Comparison of ENCODE assay signal across 8 cellular contexts in the genomic region with DNA sequence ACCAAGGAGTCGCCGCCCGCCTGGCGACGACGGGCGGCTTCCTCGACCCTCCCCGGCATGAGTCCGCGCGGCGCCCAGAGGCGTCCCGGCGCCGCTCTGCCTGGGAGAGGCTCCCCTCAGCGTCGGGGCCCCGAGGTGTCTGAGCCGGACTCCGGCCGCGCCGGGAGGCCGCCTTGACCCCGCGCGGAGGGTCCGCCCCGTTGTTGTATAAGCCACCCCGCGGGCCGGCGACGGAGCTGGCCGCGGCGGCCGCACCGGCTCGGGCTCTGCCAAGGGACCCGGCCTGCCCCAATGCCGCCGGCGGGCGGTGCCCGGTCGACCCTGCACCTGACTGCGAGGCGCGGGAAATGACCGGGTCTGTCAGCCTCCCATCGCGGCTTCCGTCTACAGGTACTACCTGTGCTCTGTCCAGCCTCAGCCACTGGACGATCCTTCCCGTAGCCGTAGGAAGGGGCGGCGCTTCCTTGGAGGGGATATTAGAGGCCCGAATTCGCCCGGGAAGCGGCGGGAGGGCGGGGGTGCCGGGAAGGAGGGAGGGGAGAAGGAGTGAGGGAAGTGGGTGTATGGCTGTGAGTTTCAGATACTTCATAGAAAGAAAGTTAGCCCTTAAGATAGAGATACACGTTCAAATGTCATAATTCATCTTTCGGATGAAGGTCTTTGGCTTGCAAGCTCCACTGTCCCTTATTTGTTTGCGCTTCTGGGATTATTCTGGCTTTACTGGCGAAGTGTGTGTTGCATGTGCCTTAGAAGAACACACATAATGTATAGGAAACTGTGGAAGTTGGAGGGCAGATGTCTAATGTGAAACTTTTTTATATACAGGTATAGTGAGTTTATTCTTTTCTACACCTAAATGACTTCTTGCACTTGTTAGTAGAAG. TPM values are rescaled to one million over a fixed set of nuclear protein-coding genes. Genes with fewer than 3 reads are reported as not detected.
A peak's percentile ranks its signal among the peaks of the same experiment; 100 is the strongest.
DNase-seq lines count a peak whose midpoint lies in the region; ATAC-seq, FAIRE-seq and TF ChIP-seq lines count a peak whose summit lies in the region.

No MANE protein-coding gene starts in this region.

- H3K4me3 Mint-ChIP-seq in WTC11 (peak overlapping the region; percentile 79), chondrocyte (ENCODE audit: unreplicated experiment) (peak overlapping the region; percentile 92)

- no peak for FAIRE-seq in H54 (lab: Jason Lieb, UNC)

- H3K4me3 ChIP-seq in MG63, result peak overlapping the region; percentile 57

- H3K27me3 Mint-ChIP-seq in WTC11 (ENCODE audit: low read depth) (peaks cover 5% of the 10 kb centered on the region), chondrocyte (ENCODE audit: low read depth) (no peaks in the 10 kb centered on the region)

- no peaks in the 10 kb centered on the region for H3K27me3 ChIP-seq in MG63

- H3K36me3 Mint-ChIP-seq in WTC11 (peaks cover 3% of the 10 kb centered on the region; the same call in 1 of the 2 replicates), chondrocyte (ENCODE audit: low read depth) (no peaks in the 10 kb centered on the region)

- no peaks in the 10 kb centered on the region for H3K36me3 ChIP-seq in MG63

- TF ChIP-seq POLR2A in H54 (IDR thresholded peaks at IDR 0.05; ENCODE audit: low read depth, low read length), result peak; percentile 41; the same call in 1 of the 2 replicates

- ATAC-seq in WTC11, result peak; percentile 69
- ATAC-seq in left colon, result peak; percentile 61

- no peaks in the 10 kb centered on the region for H3K9me3 ChIP-seq in MG63

- intact Hi-C loops in left colon (cut with DNase I, micrococcal nuclease), result loop anchor here in 1 of 2 donors (5.0 kb wide), 1 partner anchor 69 kb away; the partner anchor contains the start of gene ANO10

- TF ChIP-seq CTCF in WTC11 (IDR thresholded peaks at IDR 0.05), result no peak
- peak; percentile 9 for TF ChIP-seq CTCF in chondrocyte (IDR thresholded peaks at IDR 0.05)

- H3K9me3 Mint-ChIP-seq in WTC11, result no peaks in the 10 kb centered on the region; the same call in 1 of the 2 replicates
- no peaks in the 10 kb centered on the region for H3K9me3 Mint-ChIP-seq in chondrocyte (ENCODE audit: low read depth)

- CTCF ChIA-PET in WTC11 (lab: Charles Lee), result interaction anchor here (1.2 kb wide), 1 partner anchor 8 kb away, joined by 3 read pairs; no protein-coding TSS in a partner anchor

- H3K27ac Mint-ChIP-seq in WTC11 (peak overlapping the region; percentile 67), chondrocyte (ENCODE audit: unreplicated experiment) (peak overlapping the region; percentile 50)

- H3K4me1 Mint-ChIP-seq in WTC11, result peaks cover 52% of the 10 kb centered on the region
- H3K4me1 Mint-ChIP-seq in chondrocyte (ENCODE audit: low read depth), result peaks cover 30% of the 10 kb centered on the region

- peak; percentile 76 for DNase-seq in G401 (ENCODE audit: low spot score)
- DNase-seq in H54 (ENCODE audit: insufficient read length, low spot score), result peak; percentile 46
- DNase-seq in MG63, result peak; percentile 56
- peak; percentile 81 for DNase-seq in WTC11 (ENCODE audit: low spot score)
- no peak for DNase-seq in chondrocyte (ENCODE audit: low spot score)
- DNase-seq in left colon, result peak; percentile 85 to 89
- peak; percentile 40 to 53 for DNase-seq in stimulated activated CD4-positive, alpha-beta T cell treated with anti-CD3 and anti-CD28 coated beads, Interleukin-2, amount 100 ng/mL, for 24 hours
- DNase-seq in NCI-H1436 treated with DMSO at 0.1 percent for 48 hours (lab: John Stamatoyannopoulos, UW), result no peak

- in situ Hi-C loops in G401 (cut with HindIII; ENCODE audit: low sequenced_read_pairs), result no loop called here

- POLR2A ChIA-PET in WTC11 (lab: Charles Lee), result interaction anchor here (0.6 kb wide), 1 partner anchor 44 kb away, joined by 3 read pairs; no protein-coding TSS in a partner anchor

TF ChIP-seq in WTC11, 78 proteins besides CTCF, POLR2A, EP300 and RAD21:
- TF ChIP-seq CREM (CRISPR knock-in tag; IDR thresholded peaks at IDR 0.05) (no peak), SOX15 (CRISPR knock-in tag; IDR thresholded peaks at IDR 0.05) (no peak), ZNF263 (CRISPR knock-in tag; IDR thresholded peaks at IDR 0.05; ENCODE audit: low read depth) (0 out of 2 replicates have a peak, but pooled peaks have one; percentile 7), ATF1 (CRISPR knock-in tag; IDR thresholded peaks at IDR 0.05) (no peak), KAT7 (CRISPR knock-in tag; IDR thresholded peaks at IDR 0.05; ENCODE audit: borderline replicate concordance) (peak; percentile 2; the same call in 1 of the 2 replicates), TEAD1 (CRISPR knock-in tag; IDR thresholded peaks at IDR 0.05) (no peak), SMAD3 (CRISPR knock-in tag; IDR thresholded peaks at IDR 0.05; ENCODE audit: borderline replicate concordance) (0 out of 2 replicates have a peak, but pooled peaks have one; percentile 19), TCF7 (CRISPR knock-in tag; IDR thresholded peaks at IDR 0.05; ENCODE audit: low read depth) (no peak)
- TF ChIP-seq, protein P1, sequence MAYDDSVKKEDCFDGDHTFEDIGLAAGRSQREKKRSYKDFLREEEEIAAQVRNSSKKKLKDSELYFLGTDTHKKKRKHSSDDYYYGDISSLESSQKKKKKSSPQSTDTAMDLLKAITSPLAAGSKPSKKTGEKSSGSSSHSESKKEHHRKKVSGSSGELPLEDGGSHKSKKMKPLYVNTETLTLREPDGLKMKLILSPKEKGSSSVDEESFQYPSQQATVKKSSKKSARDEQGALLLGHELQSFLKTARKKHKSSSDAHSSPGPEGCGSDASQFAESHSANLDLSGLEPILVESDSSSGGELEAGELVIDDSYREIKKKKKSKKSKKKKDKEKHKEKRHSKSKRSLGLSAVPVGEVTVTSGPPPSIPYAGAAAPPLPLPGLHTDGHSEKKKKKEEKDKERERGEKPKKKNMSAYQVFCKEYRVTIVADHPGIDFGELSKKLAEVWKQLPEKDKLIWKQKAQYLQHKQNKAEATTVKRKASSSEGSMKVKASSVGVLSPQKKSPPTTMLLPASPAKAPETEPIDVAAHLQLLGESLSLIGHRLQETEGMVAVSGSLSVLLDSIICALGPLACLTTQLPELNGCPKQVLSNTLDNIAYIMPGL (CRISPR knock-in tag; IDR thresholded peaks at IDR 0.05), result peak; percentile 52
- TF ChIP-seq, protein P2, sequence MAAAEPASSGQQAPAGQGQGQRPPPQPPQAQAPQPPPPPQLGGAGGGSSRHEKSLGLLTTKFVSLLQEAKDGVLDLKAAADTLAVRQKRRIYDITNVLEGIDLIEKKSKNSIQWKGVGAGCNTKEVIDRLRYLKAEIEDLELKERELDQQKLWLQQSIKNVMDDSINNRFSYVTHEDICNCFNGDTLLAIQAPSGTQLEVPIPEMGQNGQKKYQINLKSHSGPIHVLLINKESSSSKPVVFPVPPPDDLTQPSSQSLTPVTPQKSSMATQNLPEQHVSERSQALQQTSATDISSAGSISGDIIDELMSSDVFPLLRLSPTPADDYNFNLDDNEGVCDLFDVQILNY (CRISPR knock-in tag; IDR thresholded peaks at IDR 0.05), result peak; percentile 30; the same call in 1 of the 2 replicates

RNA-seq across cellular contexts. Expression of gene ABHD5, which starts 0.6 kb away (rescaled TPM):
- 20.9 and 25.3 TPM in 2 replicates for total RNA-seq in G401 (2014; rRNA removed; shearing (Covaris generic))
- total RNA-seq in MG63 (2014; rRNA removed; shearing (Covaris generic); ENCODE audit: low replicate concordance), result 15.3 and 20.9 TPM in 2 replicates
- total RNA-seq in WTC11 (2021) (9.5 to 11.3 TPM (median 10.9 TPM) in 3 replicates), chondrocyte (12.3 to 17.4 TPM (median 12.7 TPM) in 3 replicates), left colon (10 to 100 TPM; 23.9 to 39.0 TPM)

Comparison
In these comparisons a context has a peak if more than half of its experiments do, and no peak if none do; other contexts are left out.
1. DNase-seq: peak in G401 (single experiment), H54 (single experiment), MG63 (single experiment), WTC11 (single experiment), left colon (2 of 2) and stimulated activated CD4-positive, alpha-beta T cell treated with anti-CD3 and anti-CD28 coated beads, Interleukin-2, amount 100 ng/mL, for 24 hours (2 of 2); none in chondrocyte (single experiment) and NCI-H1436 treated with DMSO at 0.1 percent for 48 hours (single experiment).